In genomic region chr19:2819540-2820111, GRCh38 we compare ENCODE assay signal across 8 cellular contexts. TPM values are rescaled to one million over a fixed set of nuclear protein-coding genes. Genes with fewer than 3 reads are reported as not detected.
DNase-seq lines count a peak whose midpoint lies in the region; ATAC-seq and TF ChIP-seq lines count a peak whose summit lies in the region.

Gene ZNF554 (plus strand): TSS chr19:2819868. CDS start chr19:2820072, 204 bp downstream.

- H3K9me3 ChIP-seq in Caco-2 (no peaks in the 10 kb centered on the region), endocrine pancreas (ENCODE audit: control insufficient read depth, low read length) (no peaks in the 10 kb centered on the region)

- no peaks in the 10 kb centered on the region for H3K79me2 ChIP-seq in mesendoderm (ENCODE audit: control insufficient read depth, insufficient read depth, low read length)

- H2BK5ac ChIP-seq in mesendoderm (ENCODE audit: low read length) = no peak within 1 kb of the TSS

- H3K27ac ChIP-seq in mesendoderm (ENCODE audit: low read depth, low read length) = no peak within 1 kb of the TSS

- H2AK5ac ChIP-seq in mesendoderm (ENCODE audit: low read length) = no peak within 1 kb of the TSS

- H3K23ac ChIP-seq in mesendoderm (ENCODE audit: low read length) = peak within 1 kb of the TSS; percentile 1

- H3K9me3 Mint-ChIP-seq in Caco-2 (ENCODE audit: unreplicated experiment) = no peaks in the 10 kb centered on the region

- TF ChIP-seq CTCF in Caco-2 (IDR thresholded peaks at IDR 0.05; ENCODE audit: insufficient read depth in 1 of 2, low read depth in 1 of 2, low read length in 1 of 2, severe bottlenecking in 1 of 2, unreplicated experiment in 1 of 2) = peak; percentile 89 to 95

- peak within 1 kb of the TSS; percentile 54 for H3K18ac ChIP-seq in mesendoderm (ENCODE audit: low read length)

- DNase-seq in Caco-2 = peak; percentile 94 to 97
- DNase-seq in HT1080 (ENCODE audit: low read depth) = peak; percentile 91
- peak; percentile 95 for DNase-seq in NK-92 treated with Interleukin-12 subunit alpha and Interleukin-12 subunit beta, amount 100 ng/mL, for 24 hours (lab: John Stamatoyannopoulos, UW)
- peak; percentile 95 to 98 (median 98) for DNase-seq in activated CD8-positive, alpha-beta memory T cell treated with anti-CD3 and anti-CD28 coated beads for 48 hours (ENCODE audit: low read depth in 2 of 3, low spot score in 2 of 3)
- DNase-seq in mesendoderm = peak; percentile 97
- peak; percentile 97 for DNase-seq in stimulated activated CD8-positive, alpha-beta memory T cell treated with anti-CD3 and anti-CD28 coated beads, Interleukin-12 subunit alpha, Interleukin-12 subunit beta, amount 100 ng/mL, for 4 hours (ENCODE audit: low read depth)

- ATAC-seq in GM21360 (IDR thresholded peaks at IDR 0.05; ENCODE audit: unreplicated experiment) = peak; percentile 84

- H4K8ac ChIP-seq in mesendoderm (ENCODE audit: low read depth, low read length) = no peak within 1 kb of the TSS

- H3K4me3 ChIP-seq in Caco-2 (ENCODE audit: low read depth, low read length) (peak within 1 kb of the TSS; percentile 60), endocrine pancreas (ENCODE audit: control insufficient read depth, insufficient read depth, low read length) (peak within 1 kb of the TSS; percentile 44), mesendoderm (ENCODE audit: low read length) (peak within 1 kb of the TSS; percentile 74)

- no peak within 1 kb of the TSS for H2BK120ac ChIP-seq in mesendoderm (ENCODE audit: low read depth, low read length)

- intact Hi-C loops in Caco-2 (cut with micrococcal nuclease; ENCODE audit: unreplicated experiment) = loop anchor here (1.0 kb wide), 1 partner anchor 22 kb away; the partner anchor contains the start of gene ZNF555

- POLR2A ChIA-PET in Caco-2 (lab: Charles Lee) = no interaction called here

- H3K4me1 Mint-ChIP-seq in Caco-2 (ENCODE audit: low read depth, unreplicated experiment) = no peaks in the 10 kb centered on the region

- H3K27ac Mint-ChIP-seq in Caco-2 (ENCODE audit: unreplicated experiment) = no peak within 1 kb of the TSS

- H2BK15ac ChIP-seq in mesendoderm (replicated peaks; ENCODE audit: low read depth) = no peak within 1 kb of the TSS

- H3K27me3 Mint-ChIP-seq in Caco-2 (ENCODE audit: insufficient read depth, unreplicated experiment) = no peaks in the 10 kb centered on the region

- H3K4ac ChIP-seq in mesendoderm (ENCODE audit: low read depth, low read length) = peak within 1 kb of the TSS; percentile 18

- CTCF ChIA-PET in Caco-2 (lab: Charles Lee) = interaction anchor here (0.6 to 1.0 kb wide), 2 partner anchors 34 to 104 kb away, joined by 3 to 4 read pairs; partner anchors contain the start of gene THOP1

- H3K36me3 Mint-ChIP-seq in Caco-2 (ENCODE audit: insufficient read depth, unreplicated experiment) = peaks cover 24% of the 10 kb centered on the region

- peak within 1 kb of the TSS; percentile 77 for H3K4me3 Mint-ChIP-seq in Caco-2 (ENCODE audit: unreplicated experiment)

- peak within 1 kb of the TSS; percentile 82 for H3K4me2 ChIP-seq in mesendoderm (ENCODE audit: low read length)

- no peak within 1 kb of the TSS for H4K5ac ChIP-seq in mesendoderm (ENCODE audit: low read length)

- H3K56ac ChIP-seq in mesendoderm (ENCODE audit: low read length) = peak within 1 kb of the TSS; percentile 91

- H3K9ac ChIP-seq in endocrine pancreas (ENCODE audit: control insufficient read depth, insufficient read depth, low read length) = peak within 1 kb of the TSS; percentile 43
- H3K9ac ChIP-seq in mesendoderm (ENCODE audit: low read length) = peak within 1 kb of the TSS; percentile 94

- H3K27me3 ChIP-seq in Caco-2 (replicated peaks; ENCODE audit: control insufficient read depth, insufficient read depth, low read length) = no peaks in the 10 kb centered on the region
- no peaks in the 10 kb centered on the region for H3K27me3 ChIP-seq in endocrine pancreas (ENCODE audit: control insufficient read depth, insufficient read depth, low read length)
- H3K27me3 ChIP-seq in mesendoderm (ENCODE audit: insufficient read depth, low read length, poor library complexity) = no peaks in the 10 kb centered on the region

- no peaks in the 10 kb centered on the region for H3K36me3 ChIP-seq in Caco-2 (ENCODE audit: control insufficient read depth, insufficient read depth, low read length)
- H3K36me3 ChIP-seq in endocrine pancreas (ENCODE audit: control insufficient read depth, insufficient read depth, low read length) = no peaks in the 10 kb centered on the region
- no peaks in the 10 kb centered on the region for H3K36me3 ChIP-seq in mesendoderm (ENCODE audit: control insufficient read depth, insufficient read depth, low read length)

- BruUV-seq in Caco-2 (replicated peaks; lab: Mats Ljungman, UMichigan) = no TSS peak

- WGBS in mesendoderm (ENCODE audit: extremely low coverage, insufficient coverage, low lambda C conversion rate) = no CpG with 5 or more reads among the region's 64 CpGs

- H3K4me1 ChIP-seq in Caco-2 = no peaks in the 10 kb centered on the region
- H3K4me1 ChIP-seq in endocrine pancreas (ENCODE audit: control insufficient read depth, insufficient read depth, low read length) = no peaks in the 10 kb centered on the region
- no peaks in the 10 kb centered on the region for H3K4me1 ChIP-seq in mesendoderm (ENCODE audit: control insufficient read depth, low read depth, low read length)

- H3K79me1 ChIP-seq in mesendoderm (ENCODE audit: low read length) = no peaks in the 10 kb centered on the region

RNA-seq across cellular contexts. Expression of gene ZNF554, which starts in this region (rescaled TPM):
- 3.6 and 3.7 TPM in 2 replicates for total RNA-seq in Caco-2 (2022)
- total RNA-seq in HT1080 (2014; rRNA removed; shearing (Covaris generic)) = 0.33 and 0.63 TPM in 2 replicates
- polyA plus RNA-seq in HT1080 (2015; cell fraction: cytosol; rRNA removed) = 0.42 and 0.54 TPM in 2 replicates
- 1.2 and 1.4 TPM in 2 replicates for polyA plus RNA-seq in HT1080 (2015; cell fraction: nucleus; rRNA removed)
- 2.2 TPM for polyA plus RNA-seq in mesendoderm (2013, experiment 1 of 2)
- 2.2 TPM for polyA plus RNA-seq in mesendoderm (2013, experiment 2 of 2)
